11 cellular contexts compared by ENCODE assay signal in the genomic region with DNA sequence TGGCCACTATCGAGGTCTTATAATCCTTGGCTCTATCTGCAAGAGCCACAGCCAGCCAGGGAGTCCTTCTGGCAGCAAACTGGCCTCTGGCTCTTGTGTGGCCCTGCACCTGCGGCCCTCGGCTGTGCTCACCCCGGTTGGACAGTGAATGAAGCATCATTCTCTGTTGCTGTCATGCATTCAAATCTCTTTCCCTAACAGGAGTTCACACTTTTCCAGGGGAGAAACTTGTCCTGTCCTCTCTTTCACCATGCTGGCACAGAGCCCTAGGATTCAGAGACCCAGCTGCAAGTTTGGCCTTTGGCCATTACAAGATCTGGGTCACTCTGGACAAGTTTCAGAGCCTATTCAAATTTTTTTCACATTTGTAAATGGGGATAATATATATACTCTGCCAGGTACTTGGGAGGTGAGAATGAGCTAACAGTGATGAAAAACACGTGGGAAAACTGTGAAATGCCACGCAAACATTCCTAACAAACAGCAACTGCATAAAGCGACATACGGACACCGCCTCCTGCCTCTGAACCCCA. TPM values are rescaled to one million over a fixed set of nuclear protein-coding genes. Genes with fewer than 3 reads are reported as not detected.
DNase-seq lines count a peak whose midpoint lies in the region; TF ChIP-seq lines count a peak whose summit lies in the region.
"Had no signal": no experiment of that assay in that cellular context is flagged by ENCODE, and none has a peak within 500 bp of the region (broad histone marks: within the 10 kb centered on the region; RNA-seq: fewer than 3 reads in every experiment).

No MANE protein-coding gene starts in this region.

- intact Hi-C loops in transverse colon (cut with DNase I; ENCODE audit: low total_unique reads), result loop anchor here (10.0 kb wide), 1 partner anchor 124 kb away; a partner anchor contains a TSS

- no peak for TF ChIP-seq POLR2A in transverse colon (IDR thresholded peaks at IDR 0.05)

- no peak overlapping the region for H3K9ac ChIP-seq in neuronal stem cell (ENCODE audit: low read depth, low read length, poor library complexity)

- POLR2A ChIA-PET in RWPE1 (lab: Yijun Ruan, JAX; ENCODE audit: low non-redundant PET), result interaction anchor here (0.7 kb wide), 1 partner anchor 914 kb away, joined by 5 read pairs; a partner anchor contains a TSS

- H3K79me1 ChIP-seq in neuronal stem cell (ENCODE audit: low read depth, low read length), result peaks cover 9% of the 10 kb centered on the region

- no peak overlapping the region for H2AFZ ChIP-seq in neuronal stem cell (ENCODE audit: low read length)

- H2BK12ac ChIP-seq in neuronal stem cell (ENCODE audit: low read length), result no peak overlapping the region

- no peak overlapping the region for H3K18ac ChIP-seq in neuronal stem cell (ENCODE audit: low read length)

- no peak overlapping the region for H2AK5ac ChIP-seq in neuronal stem cell (ENCODE audit: low read depth, low read length)

- TF ChIP-seq CTCF in RWPE1 (conservative IDR thresholded peaks at IDR 0.05; ENCODE audit: low read depth) (no peak), mesothelial cell of epicardium (IDR thresholded peaks at IDR 0.05; ENCODE audit: unreplicated experiment) (no peak), transverse colon (IDR thresholded peaks at IDR 0.05) (no peak)

- H2BK120ac ChIP-seq in neuronal stem cell (ENCODE audit: low read depth, low read length), result no peak overlapping the region

- CTCF ChIA-PET in RWPE1 (lab: Yijun Ruan, JAX), result no interaction called here

- no peak overlapping the region for H4K91ac ChIP-seq in neuronal stem cell (ENCODE audit: low read depth, low read length, poor library complexity)

- H3K36me3 ChIP-seq in esophagus (ENCODE audit: control insufficient read depth in 2 of 2, insufficient read depth in 2 of 2, low read length in 1 of 2) (peaks cover 10 to 15% of the 10 kb centered on the region in 2 donors), transverse colon (no peaks in the 10 kb centered on the region), neuronal stem cell (replicated peaks in 1 of 2; ENCODE audit: control insufficient read depth in 2 of 2, insufficient read depth in 2 of 2, low read length in 2 of 2) (peaks cover 16 to 45% of the 10 kb centered on the region in 2 donors)

- no peak overlapping the region for H4K8ac ChIP-seq in neuronal stem cell (ENCODE audit: low read depth, low read length)

- H3K4me1 ChIP-seq in esophagus (ENCODE audit: control insufficient read depth in 2 of 2, insufficient read depth in 2 of 2, low read length in 1 of 2) (peaks cover 14 to 26% of the 10 kb centered on the region in 2 donors), transverse colon (peaks cover 18 to 65% (median 40%) of the 10 kb centered on the region in 4 donors), neuronal stem cell (ENCODE audit: control insufficient read depth in 2 of 2, insufficient read depth in 1 of 2, low read depth in 1 of 2, low read length in 2 of 2) (peaks cover 14 to 24% of the 10 kb centered on the region in 2 donors)

- no peak for DNase-seq in RWPE1 (ENCODE audit: low spot score)
- no peak for DNase-seq in mesothelial cell of epicardium (ENCODE audit: low spot score in 2 of 2, unreplicated experiment in 2 of 2)
- DNase-seq in transverse colon, result no peak
- no peak for DNase-seq in NCI-H1092 treated with DMSO at 0.1 percent for 48 hours (lab: John Stamatoyannopoulos, UW)
- DNase-seq in neuronal stem cell (ENCODE audit: low spot score), result no peak
- no peak for DNase-seq in T-helper 1 cell
- DNase-seq: activated T-cell treated with anti-CD3 and anti-CD28 coated beads, Interleukin-2, amount 50 U/mL, for 1 hour; effector memory CD8-positive, alpha-beta T cell; Kasumi-1; NCI-H774 had no signal

- no peak overlapping the region for H2BK5ac ChIP-seq in neuronal stem cell (ENCODE audit: low read length)

- no peak overlapping the region for H3K4ac ChIP-seq in neuronal stem cell (ENCODE audit: low read length)

- 56 to 73% methylated on average over 9 of the region's 9 CpGs for WGBS in esophagus, 2 donors
- 71 to 74% methylated on average over 8 to 9 of the region's 9 CpGs for WGBS in transverse colon (ENCODE audit: low coverage in 1 of 2), 2 donors
- no CpG with 5 or more reads among the region's 9 CpGs for WGBS in neuronal stem cell (ENCODE audit: extremely low coverage in 2 of 2, insufficient read length in 2 of 2, insufficient replicate concordance in 1 of 2), 2 donors

- H2BK15ac ChIP-seq in neuronal stem cell (ENCODE audit: low read length), result no peak overlapping the region

- no peaks in the 10 kb centered on the region for H3K27me3 ChIP-seq in esophagus (ENCODE audit: control insufficient read depth in 1 of 2, insufficient read depth in 2 of 2, low read length in 2 of 2)
- H3K27me3 ChIP-seq in transverse colon, result no peaks in the 10 kb centered on the region
- H3K27me3 ChIP-seq in neuronal stem cell (ENCODE audit: control insufficient read depth in 3 of 3, insufficient read depth in 3 of 3, low read depth in 1 of 3, low read length in 3 of 3), result no peaks in the 10 kb centered on the region

- H3K36me3 Mint-ChIP-seq in mesothelial cell of epicardium, result peaks cover 25% of the 10 kb centered on the region

- TF ChIP-seq EP300 in transverse colon (IDR thresholded peaks at IDR 0.05; ENCODE audit: low read depth), result no peak

- H3K4me3 ChIP-seq in esophagus (ENCODE audit: low read depth in 1 of 2, low read length in 2 of 2) (no peak overlapping the region), transverse colon (no peak overlapping the region), neuronal stem cell (ENCODE audit: low read length in 2 of 2) (no peak overlapping the region)

- no peak overlapping the region for H3K23ac ChIP-seq in neuronal stem cell (ENCODE audit: low read depth, low read length, poor library complexity)

- no peaks in the 10 kb centered on the region for H3K27me3 Mint-ChIP-seq in mesothelial cell of epicardium (ENCODE audit: low read depth)
- H3K27me3 Mint-ChIP-seq: effector memory CD8-positive, alpha-beta T cell had no signal

- peak overlapping the region; percentile 87 for H3K27ac Mint-ChIP-seq in mesothelial cell of epicardium

- H3K4me1 Mint-ChIP-seq in mesothelial cell of epicardium, result peaks cover 32% of the 10 kb centered on the region

- H3K27ac ChIP-seq in RWPE1, result peak overlapping the region; percentile 98
- H3K27ac ChIP-seq in esophagus (ENCODE audit: low read depth in 2 of 2, low read length in 1 of 2), result peak overlapping the region; percentile 37 to 65
- H3K27ac ChIP-seq in transverse colon, result peak overlapping the region; percentile 24 to 73 (median 63)
- no peak overlapping the region for H3K27ac ChIP-seq in neuronal stem cell (replicated peaks; ENCODE audit: low read length)

- H3K9me3 ChIP-seq in esophagus (ENCODE audit: control insufficient read depth in 2 of 2, insufficient read depth in 1 of 2, low read depth in 1 of 2, low read length in 1 of 2) (no peaks in the 10 kb centered on the region), transverse colon (no peaks in the 10 kb centered on the region), neuronal stem cell (replicated peaks in 1 of 2; ENCODE audit: control insufficient read depth in 2 of 2, insufficient read depth in 1 of 2, low read depth in 1 of 2, low read length in 2 of 2) (peaks cover 0 to 3% of the 10 kb centered on the region in 2 donors)

- H3K4me3 Mint-ChIP-seq in mesothelial cell of epicardium, result no peak overlapping the region
- H3K4me3 Mint-ChIP-seq: effector memory CD8-positive, alpha-beta T cell had no signal

- H3K14ac ChIP-seq in neuronal stem cell (ENCODE audit: low read length), result no peak overlapping the region

- H3K4me2 ChIP-seq in neuronal stem cell (ENCODE audit: insufficient read depth, low read length, poor library complexity, severe bottlenecking), result no peak overlapping the region

- in situ Hi-C loops in transverse colon (cut with MboI; ENCODE audit: low pct_ligation_motif_present in 1 of 4, low pct_unique_long_range_greater_than_20kb in 1 of 4, low sequenced_read_pairs in 3 of 4), result loop anchor here in 1 of 4 donors (25.0 kb wide), 1 partner anchor 126 kb away; a partner anchor contains a TSS

- no peaks in the 10 kb centered on the region for H3K9me3 Mint-ChIP-seq in mesothelial cell of epicardium
- H3K9me3 Mint-ChIP-seq: effector memory CD8-positive, alpha-beta T cell had no signal

RNA-seq across cellular contexts. Expression of a gene that starts 34.2 kb away (rescaled TPM):
- 10 to 100 TPM; 10.8 to 14.4 TPM for polyA plus RNA-seq in esophagus
- total RNA-seq in mesothelial cell of epicardium (61.4 to 64.0 TPM (median 62.8 TPM) in 3 replicates), transverse colon (10 to 100 TPM; 18.7 to 88.4 (median 41.1) TPM)
- polyA plus RNA-seq in neuronal stem cell (2013, experiment 1 of 2), result 50.9 TPM
- polyA plus RNA-seq in neuronal stem cell (2013, experiment 2 of 2), result 51.3 TPM

RNA-seq across cellular contexts. Expression of a gene that starts 36.8 kb away (rescaled TPM):
- polyA plus RNA-seq in esophagus, result 10 to 100 TPM; 34.7 to 99.6 TPM
- 33.4 to 35.3 TPM (median 34.1 TPM) in 3 replicates for total RNA-seq in mesothelial cell of epicardium
- total RNA-seq in transverse colon, result 10 to 100 TPM in 3 of 4 donors, 1 to 10 TPM in 1; 3.8 to 30.3 (median 22.0) TPM
- 4.0 TPM for polyA plus RNA-seq in neuronal stem cell (2013, experiment 1 of 2)
- 4.3 TPM for polyA plus RNA-seq in neuronal stem cell (2013, experiment 2 of 2)

RNA-seq across cellular contexts. Expression of a gene that starts 57.0 kb away (rescaled TPM):
- 10 to 100 TPM; 14.5 to 36.3 TPM for polyA plus RNA-seq in esophagus
- total RNA-seq in mesothelial cell of epicardium (88.2 to 91.9 TPM (median 88.6 TPM) in 3 replicates), transverse colon (100 to 1,000 TPM in 2 of 4 donors, 10 to 100 TPM in 2; 30.7 to 327 (median 72.3) TPM)
- 10.9 TPM for polyA plus RNA-seq in neuronal stem cell (2013, experiment 1 of 2)
- 11.4 TPM for polyA plus RNA-seq in neuronal stem cell (2013, experiment 2 of 2)
